18 cellular contexts compared by ENCODE assay signal in genomic region chr6:40485795-40486194, GRCh38.
DNase-seq lines count a peak whose midpoint lies in the region; FAIRE-seq and TF ChIP-seq lines count a peak whose summit lies in the region.
"Had no signal": no experiment of that assay in that cellular context is flagged by ENCODE, and none has a peak within 500 bp of the region (broad histone marks: within the 10 kb centered on the region; RNA-seq: fewer than 3 reads in every experiment).

No MANE protein-coding gene starts in this region.

- H3K4me3 ChIP-seq in Loucy (ENCODE audit: low read length, poor library complexity, severe bottlenecking), result no peak overlapping the region
- H3K4me3 ChIP-seq in endodermal cell (ENCODE audit: low read length), result peak overlapping the region; percentile 58
- H3K4me3 ChIP-seq in Caco-2 (ENCODE audit: low read depth, low read length), result no peak overlapping the region
- H3K4me3 ChIP-seq in mesendoderm (ENCODE audit: low read length), result no peak overlapping the region
- H3K4me3 ChIP-seq: BLaER1 treated with 17β-estradiol and CSF1 and Interleukin-3, amounts not matched to agents 10 nM and 100 nM; Peyer's patch; SJCRH30 had no signal

- H3F3A ChIP-seq in Loucy (ENCODE audit: low read depth), result no peaks in the 10 kb centered on the region

- H3K9me2 ChIP-seq in Loucy (replicated peaks; ENCODE audit: low read depth, low read length), result no peaks in the 10 kb centered on the region

- H3K79me2 ChIP-seq in Loucy (ENCODE audit: insufficient read depth, low read length) (no peaks in the 10 kb centered on the region), mesendoderm (ENCODE audit: control insufficient read depth, insufficient read depth, low read length) (no peaks in the 10 kb centered on the region)

- no peak overlapping the region for H4K8ac ChIP-seq in mesendoderm (ENCODE audit: low read depth, low read length)

- intact Hi-C loops in posterior vena cava (cut with DNase I) (no loop called here), Caco-2 (cut with micrococcal nuclease; ENCODE audit: unreplicated experiment) (no loop called here)

- no peak overlapping the region for H2BK5ac ChIP-seq in mesendoderm (ENCODE audit: low read length)

- H3K36me3 Mint-ChIP-seq in endodermal cell (ENCODE audit: low read depth), result no peaks in the 10 kb centered on the region
- H3K36me3 Mint-ChIP-seq in type B pancreatic cell, result no peaks in the 10 kb centered on the region
- no peaks in the 10 kb centered on the region for H3K36me3 Mint-ChIP-seq in Caco-2 (ENCODE audit: insufficient read depth, unreplicated experiment)
- H3K36me3 Mint-ChIP-seq: CD8-positive, alpha-beta T cell had no signal

- H3K9me3 ChIP-seq in Loucy (ENCODE audit: insufficient read depth, low read depth, low read length) (no peaks in the 10 kb centered on the region), endodermal cell (ENCODE audit: control insufficient read depth, low read length) (no peaks in the 10 kb centered on the region), Caco-2 (no peaks in the 10 kb centered on the region)
- H3K9me3 ChIP-seq: BLaER1 treated with 17β-estradiol and CSF1 and Interleukin-3, amounts not matched to agents 10 nM and 100 nM; Peyer's patch; SJCRH30 had no signal

- CTCF ChIA-PET in Caco-2 (lab: Charles Lee), result no interaction called here

- POLR2A ChIA-PET in Caco-2 (lab: Charles Lee), result no interaction called here

- BruUV-seq in Caco-2 (replicated peaks; lab: Mats Ljungman, UMichigan), result no TSS peak

- no peak overlapping the region for H2AFZ ChIP-seq in Loucy (ENCODE audit: low read length)

- no peak overlapping the region for H3K18ac ChIP-seq in mesendoderm (ENCODE audit: low read length)

- no peaks in the 10 kb centered on the region for H3K27me3 ChIP-seq in Loucy (ENCODE audit: insufficient read depth, low read length, poor library complexity, severe bottlenecking)
- peaks cover 10% of the 10 kb centered on the region for H3K27me3 ChIP-seq in endodermal cell (ENCODE audit: control insufficient read depth, insufficient read depth, low read length, poor library complexity, severe bottlenecking)
- H3K27me3 ChIP-seq in Caco-2 (replicated peaks; ENCODE audit: control insufficient read depth, insufficient read depth, low read length), result peaks cover 1% of the 10 kb centered on the region; the same call in 1 of the 2 replicates
- H3K27me3 ChIP-seq in mesendoderm (ENCODE audit: insufficient read depth, low read length, poor library complexity), result no peaks in the 10 kb centered on the region
- H3K27me3 ChIP-seq: BLaER1 treated with 17β-estradiol and CSF1 and Interleukin-3, amounts not matched to agents 10 nM and 100 nM; Peyer's patch; SJCRH30 had no signal

- H3K23ac ChIP-seq in mesendoderm (ENCODE audit: low read length), result no peak overlapping the region

- no peak overlapping the region for H3K4ac ChIP-seq in mesendoderm (ENCODE audit: low read depth, low read length)

- H3K9me3 Mint-ChIP-seq in endodermal cell (no peaks in the 10 kb centered on the region), type B pancreatic cell (no peaks in the 10 kb centered on the region), Caco-2 (ENCODE audit: unreplicated experiment) (no peaks in the 10 kb centered on the region)
- H3K9me3 Mint-ChIP-seq: CD8-positive, alpha-beta T cell had no signal

- no peak for TF ChIP-seq CTCF in D721Med (IDR thresholded peaks at IDR 0.05; ENCODE audit: insufficient read depth, missing control alignments)
- TF ChIP-seq CTCF in Loucy (conservative IDR thresholded peaks at IDR 0.05; ENCODE audit: low read length), result no peak
- TF ChIP-seq CTCF in endodermal cell (conservative IDR thresholded peaks at IDR 0.05), result no peak
- TF ChIP-seq CTCF in type B pancreatic cell (conservative IDR thresholded peaks at IDR 0.05), result no peak
- TF ChIP-seq CTCF in Caco-2 (IDR thresholded peaks at IDR 0.05; ENCODE audit: insufficient read depth in 1 of 2, low read depth in 1 of 2, low read length in 1 of 2, severe bottlenecking in 1 of 2, unreplicated experiment in 1 of 2), result no peak

- 94 to 100% methylated on average over 1 to 2 of the region's 2 CpGs for WGBS in endodermal cell (ENCODE audit: insufficient coverage in 1 of 2, insufficient read length in 1 of 2), 2 experiments
- no CpG with 5 or more reads among the region's 2 CpGs for WGBS in mesendoderm (ENCODE audit: extremely low coverage, insufficient coverage, low lambda C conversion rate)

- FAIRE-seq in D721Med (lab: Jason Lieb, UNC), result peak; percentile 35

- no peak overlapping the region for H3K27ac Mint-ChIP-seq in endodermal cell
- no peak overlapping the region for H3K27ac Mint-ChIP-seq in type B pancreatic cell
- no peak overlapping the region for H3K27ac Mint-ChIP-seq in Caco-2 (ENCODE audit: unreplicated experiment)
- H3K27ac Mint-ChIP-seq: CD8-positive, alpha-beta T cell had no signal

- peaks cover 15% of the 10 kb centered on the region for H3K4me1 Mint-ChIP-seq in endodermal cell
- H3K4me1 Mint-ChIP-seq in type B pancreatic cell (ENCODE audit: unreplicated experiment), result peaks cover 17% of the 10 kb centered on the region
- H3K4me1 Mint-ChIP-seq in Caco-2 (ENCODE audit: low read depth, unreplicated experiment), result no peaks in the 10 kb centered on the region

- no peak overlapping the region for H2BK120ac ChIP-seq in mesendoderm (ENCODE audit: low read depth, low read length)

- H3K4me1 ChIP-seq in Loucy (ENCODE audit: insufficient read depth, low read length, poor library complexity, severe bottlenecking) (peaks cover 24% of the 10 kb centered on the region), endodermal cell (ENCODE audit: control insufficient read depth, insufficient read depth, low read length) (peaks cover 12% of the 10 kb centered on the region), Caco-2 (no peaks in the 10 kb centered on the region), mesendoderm (ENCODE audit: control insufficient read depth, low read depth, low read length) (no peaks in the 10 kb centered on the region)
- H3K4me1 ChIP-seq: Peyer's patch, SJCRH30 had no signal

- no peak for DNase-seq in D721Med (ENCODE audit: insufficient read length, low spot score)
- DNase-seq in endodermal cell, result no peak
- DNase-seq in posterior vena cava (ENCODE audit: low spot score), result peak; percentile 40
- no peak for DNase-seq in type B pancreatic cell (ENCODE audit: extremely low spot score, unreplicated experiment)
- DNase-seq in Caco-2, result no peak
- DNase-seq in mesendoderm, result no peak
- DNase-seq: ACHN; Calu3; CD8-positive, alpha-beta T cell; EL; GF-D8; GOT3; HCEC 1CT; KBM-7; Peyer's patch; SJCRH30 had no signal

- no peaks in the 10 kb centered on the region for H4K20me1 ChIP-seq in Loucy (ENCODE audit: insufficient read depth, low read length, poor library complexity, severe bottlenecking)

- no peak overlapping the region for H2AK5ac ChIP-seq in mesendoderm (ENCODE audit: low read length)

- H3K27ac ChIP-seq in endodermal cell (ENCODE audit: low read depth, low read length) (peak overlapping the region; percentile 41), mesendoderm (ENCODE audit: low read depth, low read length) (no peak overlapping the region)
- H3K27ac ChIP-seq: BLaER1 treated with 17β-estradiol and CSF1 and Interleukin-3, amounts not matched to agents 10 nM and 100 nM; Peyer's patch; SJCRH30 had no signal

- H4K5ac ChIP-seq in mesendoderm (ENCODE audit: low read length), result no peak overlapping the region

- H3K36me3 ChIP-seq in Loucy (ENCODE audit: insufficient read depth, low read length) (no peaks in the 10 kb centered on the region), endodermal cell (ENCODE audit: control insufficient read depth, insufficient read depth, low read length) (no peaks in the 10 kb centered on the region), Caco-2 (ENCODE audit: control insufficient read depth, insufficient read depth, low read length) (no peaks in the 10 kb centered on the region), mesendoderm (ENCODE audit: control insufficient read depth, insufficient read depth, low read length) (no peaks in the 10 kb centered on the region)
- H3K36me3 ChIP-seq: BLaER1 treated with 17β-estradiol and CSF1 and Interleukin-3, amounts not matched to agents 10 nM and 100 nM; Peyer's patch; SJCRH30 had no signal

- no peaks in the 10 kb centered on the region for H3K79me1 ChIP-seq in mesendoderm (ENCODE audit: low read length)

- H3K9ac ChIP-seq in Loucy (ENCODE audit: low read depth, low read length, poor library complexity, severe bottlenecking), result no peak overlapping the region
- no peak overlapping the region for H3K9ac ChIP-seq in endodermal cell (ENCODE audit: extremely low read depth, low read length, poor library complexity, severe bottlenecking)
- H3K9ac ChIP-seq in mesendoderm (ENCODE audit: low read length), result no peak overlapping the region
- H3K9ac ChIP-seq: BLaER1 treated with 17β-estradiol and CSF1 and Interleukin-3, amounts not matched to agents 10 nM and 100 nM had no signal

- H3K27me3 Mint-ChIP-seq in endodermal cell (ENCODE audit: insufficient read depth) (peaks cover 11% of the 10 kb centered on the region), type B pancreatic cell (peaks cover 41% of the 10 kb centered on the region), Caco-2 (ENCODE audit: insufficient read depth, unreplicated experiment) (peaks cover 25% of the 10 kb centered on the region)

- H2BK15ac ChIP-seq in mesendoderm (replicated peaks; ENCODE audit: low read depth), result no peak overlapping the region

- H3K4me3 Mint-ChIP-seq in endodermal cell (no peak overlapping the region), type B pancreatic cell (no peak overlapping the region), Caco-2 (ENCODE audit: unreplicated experiment) (no peak overlapping the region)
- H3K4me3 Mint-ChIP-seq: CD8-positive, alpha-beta T cell had no signal

- H3K56ac ChIP-seq in mesendoderm (ENCODE audit: low read length), result no peak overlapping the region

- peak overlapping the region; percentile 1 for H3K4me2 ChIP-seq in Loucy (ENCODE audit: low read depth, low read length, poor library complexity, severe bottlenecking)
- no peak overlapping the region for H3K4me2 ChIP-seq in mesendoderm (ENCODE audit: low read length)
